In genomic region chr12:120640840-120641833, GRCh38 we compare ENCODE assay signal across 7 cellular contexts. TPM values are rescaled to one million over a fixed set of nuclear protein-coding genes. Genes with fewer than 3 reads are reported as not detected.
DNase-seq lines count a peak whose midpoint lies in the region; ATAC-seq lines count a peak whose summit lies in the region.

No MANE protein-coding gene starts in this region.

- H3K27ac ChIP-seq in SJCRH30 (no peak overlapping the region), right cardiac atrium (ENCODE audit: low read length) (no peak overlapping the region), skin epidermis (no peak overlapping the region)

- H3K9me3 ChIP-seq in SJCRH30 (replicated peaks) (no peaks in the 10 kb centered on the region), right cardiac atrium (ENCODE audit: control insufficient read depth, low read length) (no peaks in the 10 kb centered on the region)

- H3K4me3 ChIP-seq in SJCRH30 (peak overlapping the region; percentile 44; the same call in 1 of the 2 replicates), right cardiac atrium (ENCODE audit: low read length) (peak overlapping the region; percentile 94), skin epidermis (peak overlapping the region in 6 of 7 experiments; percentile 22 to 48 (median 35))

- no peaks in the 10 kb centered on the region for H3K4me1 ChIP-seq in SJCRH30
- no peaks in the 10 kb centered on the region for H3K4me1 ChIP-seq in right cardiac atrium (ENCODE audit: control insufficient read depth, insufficient read depth, low read length)

- H3K36me3 ChIP-seq in SJCRH30: no peaks in the 10 kb centered on the region

- WGBS in right cardiac atrium: under 1% methylated on average over 120 of the region's 120 CpGs

- DNase-seq in SJCRH30 (peak; percentile 42 to 45), right cardiac atrium (peak; percentile 60 to 83 (median 79)), mesenteric fat pad (ENCODE audit: low spot score) (no peak)
- peak; percentile 14 for DNase-seq in activated naive CD8-positive, alpha-beta T cell treated with anti-CD3 and anti-CD28 coated beads, Interleukin-2, amount 50 U/mL, for 16 hours (ENCODE audit: low read depth, low spot score)

- intact Hi-C loops in right cardiac atrium (cut with DNase I): loop anchor here in 2 of 4 donors (5.0 to 10.0 kb wide), 3 partner anchors 46 to 334 kb away; partner anchors contain the start of gene HNF1A (in 1 of the 2)

- H3K27me3 ChIP-seq in SJCRH30 (peaks cover 32% of the 10 kb centered on the region), right cardiac atrium (ENCODE audit: control insufficient read depth, insufficient read depth) (no peaks in the 10 kb centered on the region)

- ATAC-seq in GM18867 (IDR thresholded peaks at IDR 0.05; ENCODE audit: unreplicated experiment) (peak; percentile 37), HG02973 (IDR thresholded peaks at IDR 0.05; ENCODE audit: unreplicated experiment) (peak; percentile 44), right cardiac atrium (peak; percentile 87 to 88)

RNA-seq across cellular contexts. Expression of gene CABP1, which starts 0.7 kb away (rescaled TPM):
- 1.7 and 2.7 TPM in 2 replicates for total RNA-seq in SJCRH30 (2014; rRNA removed; shearing (Covaris generic))
- total RNA-seq in right cardiac atrium: 1 to 10 TPM in 3 of 4 donors, under 1 TPM in 1; 0.89 to 4.0 (median 2.0) TPM
- polyA plus RNA-seq in right cardiac atrium: 3.0 TPM
- 5.5 TPM for total RNA-seq in mesenteric fat pad

RNA-seq across cellular contexts. Expression of gene MLEC, which starts 45.8 kb away (rescaled TPM):
- total RNA-seq in SJCRH30 (2014; rRNA removed; shearing (Covaris generic)): 77.7 and 83.1 TPM in 2 replicates
- total RNA-seq in right cardiac atrium: 100 to 1,000 TPM; 157 to 257 (median 193) TPM
- 93.6 TPM for polyA plus RNA-seq in right cardiac atrium
- total RNA-seq in mesenteric fat pad: 154 TPM

RNA-seq across cellular contexts. Expression of gene POP5, which starts 59.9 kb away (rescaled TPM):
- total RNA-seq in SJCRH30 (2014; rRNA removed; shearing (Covaris generic)): 40.4 and 41.6 TPM in 2 replicates
- 10 to 100 TPM; 31.4 to 48.4 (median 41.5) TPM for total RNA-seq in right cardiac atrium
- polyA plus RNA-seq in right cardiac atrium: 54.1 TPM
- total RNA-seq in mesenteric fat pad: 33.8 TPM

Comparison
In these comparisons a context has a peak if more than half of its experiments do, and no peak if none do; other contexts are left out.
1. ATAC-seq: peak in every context shown above with its lines; median percentile 88 in right cardiac atrium; 44 in HG02973; 37 in GM18867.
2. H3K4me3 ChIP-seq: peak in every context shown above with its lines; median percentile 94 in right cardiac atrium; 44 in SJCRH30; 35 in skin epidermis.